Comparison of ENCODE assay signal across 25 cellular contexts in genomic region chr3:183688869-183689268, GRCh38. TPM values are rescaled to one million over a fixed set of nuclear protein-coding genes. Genes with fewer than 3 reads are reported as not detected.
DNase-seq lines count a peak whose midpoint lies in the region; ATAC-seq and TF ChIP-seq lines count a peak whose summit lies in the region.
"Had no signal": no experiment of that assay in that cellular context is flagged by ENCODE, and none has a peak within 500 bp of the region (broad histone marks: within the 10 kb centered on the region; RNA-seq: fewer than 3 reads in every experiment).

No MANE protein-coding gene starts in this region.

- ATAC-seq in HG03045 (IDR thresholded peaks at IDR 0.05; ENCODE audit: unreplicated experiment) = no peak
- ATAC-seq: stimulated activated naive B cell treated with anti-CD40 and anti-IgM and Interleukin-4, amounts not matched to agents 10 μg/mL and 1 μg/mL and 100 μg/mL, for 72 hours; T-cell had no signal

- H3K9me3 ChIP-seq in AG04450 (ENCODE audit: control insufficient read depth, insufficient read depth, low read length) = no peaks in the 10 kb centered on the region; the same call in 1 of the 2 replicates
- H3K9me3 ChIP-seq: testis had no signal

- no peak overlapping the region for H3K4me3 ChIP-seq in AG04450 (ENCODE audit: low read depth, low read length)
- no peak overlapping the region for H3K4me3 ChIP-seq in fibroblast of pulmonary artery (replicated peaks; ENCODE audit: low read depth, low read length)
- H3K4me3 ChIP-seq: dorsolateral prefrontal cortex, MG63, testis had no signal

- TF ChIP-seq CTCF in AG04450 (IDR thresholded peaks at IDR 0.05; ENCODE audit: low read depth, low read length) (no peak), VCaP (conservative IDR thresholded peaks at IDR 0.05) (no peak), fibroblast of pulmonary artery (IDR thresholded peaks at IDR 0.05; ENCODE audit: low read length, missing control alignments) (no peak)

- CTCF ChIA-PET in AG04450 (lab: Charles Lee) = no interaction called here

- H3K27ac ChIP-seq in AG04450 (ENCODE audit: low read depth, low read length) = peak overlapping the region; percentile 31
- peak overlapping the region; percentile 41 for H3K27ac ChIP-seq in VCaP
- H3K27ac ChIP-seq: dorsolateral prefrontal cortex, epithelial cell of prostate, testis had no signal

- POLR2A ChIA-PET in AG04450 (lab: Yijun Ruan, JAX) = no interaction called here

- no peak for DNase-seq in AG04450 (ENCODE audit: low read depth, low spot score)
- peak; percentile 12 for DNase-seq in HCEC 1CT
- DNase-seq in fibroblast of pulmonary artery (ENCODE audit: low read depth) = peak; percentile 20
- no peak for DNase-seq in NK-92 treated with Interleukin-12 subunit alpha and Interleukin-12 subunit beta, amount 100 ng/mL, for 24 hours (lab: John Stamatoyannopoulos, UW)
- no peak for DNase-seq in SW480 (ENCODE audit: low spot score)
- DNase-seq in HPDE6-E6E7 (ENCODE audit: extremely low spot score) = no peak
- DNase-seq: activated naive CD4-positive, alpha-beta T cell; activated T-cell treated with anti-CD3 and anti-CD28 coated beads, Interleukin-2, amount 50 U/mL, for 24 hours; AML-193; amygdala; caudate nucleus; dorsolateral prefrontal cortex; MG63; NCI-H1436 treated with DMSO at 0.1 percent for 48 hours; NCI-H2171; NCI-H526; OCI-M1; SHP77 treated with DMSO at 0.1 percent for 48 hours; small intestine; stimulated activated naive B cell treated with anti-CD40 and anti-IgM and Interleukin-4, amounts not matched to agents 10 μg/mL and 1 μg/mL and 100 μg/mL, for 72 hours; T-cell; testis had no signal

- H3K27me3 ChIP-seq in AG04450 (ENCODE audit: control insufficient read depth, insufficient read depth, low read length) = no peaks in the 10 kb centered on the region
- H3K27me3 ChIP-seq: dorsolateral prefrontal cortex, MG63, testis had no signal

RNA-seq across cellular contexts. Expression of gene YEATS2, which starts 8.7 kb away (rescaled TPM):
- 34.8 and 38.3 TPM in 2 replicates for polyA plus RNA-seq in AG04450 (2011; rRNA removed)
- 47.3 and 54.2 TPM in 2 replicates for polyA minus RNA-seq in AG04450 (2011; rRNA and poly(A)+ RNA removed)

RNA-seq across cellular contexts. Expression of gene KLHL24, which starts 53.4 kb away (rescaled TPM):
- polyA plus RNA-seq in AG04450 (2011; rRNA removed) = 26.4 and 33.6 TPM in 2 replicates
- polyA minus RNA-seq in AG04450 (2011; rRNA and poly(A)+ RNA removed) = 45.5 and 83.9 TPM in 2 replicates

Comparison
In these comparisons a context has a peak if more than half of its experiments do, and no peak if none do; other contexts are left out.
1. DNase-seq: peak in HCEC 1CT (single experiment) and fibroblast of pulmonary artery (single experiment); none in AG04450 (single experiment), NK-92 treated with Interleukin-12 subunit alpha and Interleukin-12 subunit beta, amount 100 ng/mL, for 24 hours (single experiment), SW480 (single experiment) and HPDE6-E6E7 (single experiment).